In the genomic region with DNA sequence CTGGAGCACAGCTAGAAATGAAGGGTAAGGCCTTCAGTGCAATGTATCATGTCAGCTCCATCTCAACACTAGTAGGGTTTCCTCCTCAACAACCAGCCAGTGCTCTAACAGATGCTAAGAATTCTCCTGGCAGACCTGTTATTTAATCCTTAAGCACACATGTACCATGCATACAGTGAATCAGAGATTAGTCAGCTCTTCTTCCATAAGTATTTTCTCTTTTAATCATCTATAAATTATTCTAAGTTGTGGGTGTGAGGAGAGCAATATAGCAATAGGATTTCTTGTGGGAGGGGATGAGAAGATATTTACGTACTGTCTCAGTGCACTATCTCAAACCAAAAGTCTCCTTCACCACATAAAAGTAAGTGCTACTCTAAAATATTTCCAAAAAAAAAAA, we compare ENCODE assay signal across 27 cellular contexts.
A peak's percentile ranks its signal among the peaks of the same experiment; 100 is the strongest.
DNase-seq lines count a peak whose midpoint lies in the region; ATAC-seq and TF ChIP-seq lines count a peak whose summit lies in the region.
"Had no signal": no experiment of that assay in that cellular context is flagged by ENCODE, and none has a peak within 500 bp of the region (broad histone marks: within the 10 kb centered on the region; RNA-seq: fewer than 3 reads in every experiment).

No MANE protein-coding gene starts in this region.

- H3K27ac Mint-ChIP-seq in activated naive CD8-positive, alpha-beta T cell treated with anti-CD3 and anti-CD28 coated beads, Interleukin-2, amount 50 U/mL, for 24 hours: no peak overlapping the region
- H3K27ac Mint-ChIP-seq in activated naive CD8-positive, alpha-beta T cell treated with anti-CD3 and anti-CD28 coated beads for 36 hours: no peak overlapping the region
- H3K27ac Mint-ChIP-seq: CD4-positive, alpha-beta T cell; neural progenitor cell; T-helper 2 cell treated with Interferon-gamma antibody and Interleukin-4, amounts not matched to agents 5 μg/mL and 100 μg/mL, for 36 hours had no signal

- no peak overlapping the region for H3K4me3 Mint-ChIP-seq in activated naive CD8-positive, alpha-beta T cell treated with anti-CD3 and anti-CD28 coated beads, Interleukin-2, amount 50 U/mL, for 24 hours
- no peak overlapping the region for H3K4me3 Mint-ChIP-seq in activated naive CD8-positive, alpha-beta T cell treated with anti-CD3 and anti-CD28 coated beads for 36 hours
- H3K4me3 Mint-ChIP-seq: CD4-positive, alpha-beta T cell; neural progenitor cell; T-helper 2 cell treated with Interferon-gamma antibody and Interleukin-4, amounts not matched to agents 5 μg/mL and 100 μg/mL, for 36 hours had no signal

- H4K20me1 ChIP-seq in fibroblast of lung (ENCODE audit: control insufficient read depth, extremely low read depth, insufficient read depth, low read length): no peaks in the 10 kb centered on the region

- no peak for TF ChIP-seq CTCF in RWPE1 (conservative IDR thresholded peaks at IDR 0.05; ENCODE audit: low read depth)
- no peak for TF ChIP-seq CTCF in fibroblast of lung (conservative IDR thresholded peaks at IDR 0.05 in 1 of 2, IDR thresholded peaks at IDR 0.05 in 1 of 2; ENCODE audit: low read depth in 1 of 2, low read length in 2 of 2)

- no peaks in the 10 kb centered on the region for H3K9me3 ChIP-seq in fibroblast of lung (ENCODE audit: control insufficient read depth, insufficient read depth, low read depth, low read length)
- H3K9me3 ChIP-seq: sigmoid colon, thoracic aorta had no signal

- H3K27me3 ChIP-seq in fibroblast of lung (ENCODE audit: control insufficient read depth, insufficient read depth, low read length): no peaks in the 10 kb centered on the region
- H3K27me3 ChIP-seq: neural progenitor cell, sigmoid colon had no signal

- no peaks in the 10 kb centered on the region for H3K36me3 ChIP-seq in fibroblast of lung (ENCODE audit: control insufficient read depth, insufficient read depth, low read length)

- no peaks in the 10 kb centered on the region for H3K4me1 ChIP-seq in fibroblast of lung (ENCODE audit: control insufficient read depth, extremely low read depth, insufficient read depth, low read length)
- H3K4me1 ChIP-seq: neural progenitor cell had no signal

- H3K4me3 ChIP-seq in fibroblast of lung (replicated peaks in 1 of 4; ENCODE audit: control extremely low read depth in 1 of 4, insufficient read depth in 1 of 4, low read depth in 3 of 4, low read length in 4 of 4): no peak overlapping the region
- H3K4me3 ChIP-seq: neural progenitor cell, sigmoid colon, thoracic aorta had no signal

- no peaks in the 10 kb centered on the region for H3K27me3 Mint-ChIP-seq in activated naive CD8-positive, alpha-beta T cell treated with anti-CD3 and anti-CD28 coated beads, Interleukin-2, amount 50 U/mL, for 24 hours
- no peaks in the 10 kb centered on the region for H3K27me3 Mint-ChIP-seq in activated naive CD8-positive, alpha-beta T cell treated with anti-CD3 and anti-CD28 coated beads for 36 hours
- H3K27me3 Mint-ChIP-seq: CD4-positive, alpha-beta T cell had no signal

- H2AFZ ChIP-seq in fibroblast of lung (ENCODE audit: low read length): no peak overlapping the region
- H2AFZ ChIP-seq: neural progenitor cell had no signal

- no peaks in the 10 kb centered on the region for H3K9me3 Mint-ChIP-seq in activated naive CD8-positive, alpha-beta T cell treated with anti-CD3 and anti-CD28 coated beads, Interleukin-2, amount 50 U/mL, for 24 hours
- peaks cover 8% of the 10 kb centered on the region for H3K9me3 Mint-ChIP-seq in activated naive CD8-positive, alpha-beta T cell treated with anti-CD3 and anti-CD28 coated beads for 36 hours
- H3K9me3 Mint-ChIP-seq: neural progenitor cell had no signal

- no peaks in the 10 kb centered on the region for H3K79me2 ChIP-seq in fibroblast of lung (ENCODE audit: control insufficient read depth, insufficient read depth, low read length)

- H3K27ac ChIP-seq in RWPE1 (no peak overlapping the region), fibroblast of lung (ENCODE audit: insufficient read depth, low read length) (no peak overlapping the region)
- H3K27ac ChIP-seq: neural progenitor cell, sigmoid colon, thoracic aorta had no signal

- peak; percentile 79 for ATAC-seq in activated naive CD8-positive, alpha-beta T cell treated with anti-CD3 and anti-CD28 coated beads, Interleukin-2, amount 50 U/mL, for 24 hours
- ATAC-seq in GM18909 (IDR thresholded peaks at IDR 0.05; ENCODE audit: poor library complexity, unreplicated experiment): no peak
- ATAC-seq: left lobe of liver, Right ventricle myocardium inferior had no signal

- no peak overlapping the region for H3K4me2 ChIP-seq in fibroblast of lung (ENCODE audit: extremely low read depth, insufficient read depth, low read length)
- H3K4me2 ChIP-seq: neural progenitor cell had no signal

- DNase-seq in activated naive CD8-positive, alpha-beta T cell treated with anti-CD3 and anti-CD28 coated beads, Interleukin-2, amount 50 U/mL, for 24 hours: no peak
- DNase-seq in activated naive CD8-positive, alpha-beta T cell treated with anti-CD3 and anti-CD28 coated beads for 36 hours: no peak
- peak; percentile 40 for DNase-seq in RWPE1 (ENCODE audit: low spot score)
- DNase-seq in fibroblast of lung (ENCODE audit: low read depth in 2 of 2): peak; percentile 10 to 14
- DNase-seq in kidney glomerular epithelial cell (lab: John Stamatoyannopoulos, UW): no peak
- DNase-seq in activated effector memory CD4-positive, alpha-beta T cell treated with anti-CD3 and anti-CD28 coated beads, Interleukin-2, amount 50 U/mL, for 16 hours: no peak
- no peak for DNase-seq in islet precursor cell
- DNase-seq: activated CD4-positive, alpha-beta T cell treated with anti-CD3 and anti-CD28 coated beads for 4 hours; activated CD8-positive, alpha-beta memory T cell treated with anti-CD3 and anti-CD28 coated beads for 24 hours; activated gamma-delta T cell; CD4-positive, alpha-beta T cell; cerebellar nuclear complex; GF-D8; Karpas-422; mesenchymal stem cell; MV-4-11; NCI-H146; NCI-H446; sigmoid colon; stimulated activated CD4-positive, alpha-beta T cell treated with anti-CD3 and anti-CD28 coated beads, Interleukin-15, amount 100 ng/mL, for 24 hours; stimulated activated naive CD4-positive, alpha-beta T cell treated with Interleukin-2 at 50 U/mL for 16 hours had no signal

- POLR2A ChIA-PET in RWPE1 (lab: Yijun Ruan, JAX; ENCODE audit: low non-redundant PET): interaction anchor here (0.6 kb wide), 1 partner anchor 1089 kb away, joined by 7 read pairs; no protein-coding TSS in a partner anchor

- CTCF ChIA-PET in RWPE1 (lab: Yijun Ruan, JAX): no interaction called here

- peaks cover 68% of the 10 kb centered on the region for H3K36me3 Mint-ChIP-seq in activated naive CD8-positive, alpha-beta T cell treated with anti-CD3 and anti-CD28 coated beads, Interleukin-2, amount 50 U/mL, for 24 hours (ENCODE audit: low read depth)
- peaks cover 56% of the 10 kb centered on the region for H3K36me3 Mint-ChIP-seq in activated naive CD8-positive, alpha-beta T cell treated with anti-CD3 and anti-CD28 coated beads for 36 hours

- H3K4me1 Mint-ChIP-seq in activated naive CD8-positive, alpha-beta T cell treated with anti-CD3 and anti-CD28 coated beads, Interleukin-2, amount 50 U/mL, for 24 hours: peaks cover 18% of the 10 kb centered on the region
- peaks cover 2% of the 10 kb centered on the region for H3K4me1 Mint-ChIP-seq in activated naive CD8-positive, alpha-beta T cell treated with anti-CD3 and anti-CD28 coated beads for 36 hours

- H3K9ac ChIP-seq in fibroblast of lung (ENCODE audit: insufficient read depth, low read length): no peak overlapping the region
- H3K9ac ChIP-seq: neural progenitor cell had no signal

Comparison
In these comparisons a context has a peak if more than half of its experiments do, and no peak if none do; other contexts are left out.
1. DNase-seq: peak in RWPE1 (single experiment) and fibroblast of lung (2 of 2); none in activated naive CD8-positive, alpha-beta T cell treated with anti-CD3 and anti-CD28 coated beads, Interleukin-2, amount 50 U/mL, for 24 hours (single experiment), activated naive CD8-positive, alpha-beta T cell treated with anti-CD3 and anti-CD28 coated beads for 36 hours (single experiment), kidney glomerular epithelial cell (single experiment), activated effector memory CD4-positive, alpha-beta T cell treated with anti-CD3 and anti-CD28 coated beads, Interleukin-2, amount 50 U/mL, for 16 hours (single experiment) and islet precursor cell (single experiment).